Comparison of ENCODE assay signal across 1 cellular context in genomic region chr10:102408728-102409603, GRCh38.
TF ChIP-seq lines count a peak whose summit lies in the region.

No MANE protein-coding gene starts in this region.

TF ChIP-seq in HEK293, 187 proteins besides CTCF, POLR2A, EP300 and RAD21 (continued from another document):
- TF ChIP-seq ZNF449 (tag by site-specific recombination; IDR thresholded peaks at IDR 0.05) (peak; percentile 86), SP3 (tag by site-specific recombination; IDR thresholded peaks at IDR 0.05) (peak; percentile 94), KLF17 (tag by site-specific recombination; IDR thresholded peaks at IDR 0.05) (0 out of 2 replicates have a peak, but pooled peaks have one; percentile 14), ZNF777 (tag by site-specific recombination; IDR thresholded peaks at IDR 0.05; ENCODE audit: borderline replicate concordance) (peak; percentile 39; the same call in 1 of the 2 replicates), GLIS2 (tag by site-specific recombination; IDR thresholded peaks at IDR 0.05) (peak; percentile 89), ZNF791 (tag by site-specific recombination; IDR thresholded peaks at IDR 0.05) (no peak), ELK4 (IDR thresholded peaks at IDR 0.05; ENCODE audit: borderline replicate concordance, low read depth, low read length) (no peak), HOXD13 (CRISPR knock-in tag; IDR thresholded peaks at IDR 0.05; ENCODE audit: borderline replicate concordance) (no peak), SETDB1 (IDR thresholded peaks at IDR 0.05; ENCODE audit: insufficient read length, low read length) (no peak), AEBP2 (tag by site-specific recombination; IDR thresholded peaks at IDR 0.05; ENCODE audit: borderline replicate concordance) (no peak), ZNF133 (tag by site-specific recombination; IDR thresholded peaks at IDR 0.05) (no peak), PRDM10 (tag by site-specific recombination; IDR thresholded peaks at IDR 0.05) (peak; percentile 37; the same call in 1 of the 2 replicates), ZNF600 (tag by site-specific recombination; IDR thresholded peaks at IDR 0.05) (peak; percentile 93), ZFHX2 (tag by site-specific recombination; conservative IDR thresholded peaks at IDR 0.05) (peak; percentile 96), ZNF335 (tag by site-specific recombination; conservative IDR thresholded peaks at IDR 0.05) (no peak), ZFP41 (tag by site-specific recombination; IDR thresholded peaks at IDR 0.05; ENCODE audit: borderline replicate concordance) (no peak)
- TF ChIP-seq, protein P1, sequence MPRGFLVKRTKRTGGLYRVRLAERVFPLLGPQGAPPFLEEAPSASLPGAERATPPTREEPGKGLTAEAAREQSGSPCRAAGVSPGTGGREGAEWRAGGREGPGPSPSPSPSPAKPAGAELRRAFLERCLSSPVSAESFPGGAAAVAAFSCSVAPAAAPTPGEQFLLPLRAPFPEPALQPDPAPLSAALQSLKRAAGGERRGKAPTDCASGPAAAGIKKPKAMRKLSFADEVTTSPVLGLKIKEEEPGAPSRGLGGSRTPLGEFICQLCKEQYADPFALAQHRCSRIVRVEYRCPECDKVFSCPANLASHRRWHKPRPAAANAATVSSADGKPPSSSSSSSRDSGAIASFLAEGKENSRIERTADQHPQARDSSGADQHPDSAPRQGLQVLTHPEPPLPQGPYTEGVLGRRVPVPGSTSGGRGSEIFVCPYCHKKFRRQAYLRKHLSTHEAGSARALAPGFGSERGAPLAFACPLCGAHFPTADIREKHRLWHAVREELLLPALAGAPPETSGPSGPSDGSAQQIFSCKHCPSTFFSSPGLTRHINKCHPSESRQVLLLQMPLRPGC (tag by site-specific recombination; IDR thresholded peaks at IDR 0.05), result no peak
- TF ChIP-seq, protein P2, sequence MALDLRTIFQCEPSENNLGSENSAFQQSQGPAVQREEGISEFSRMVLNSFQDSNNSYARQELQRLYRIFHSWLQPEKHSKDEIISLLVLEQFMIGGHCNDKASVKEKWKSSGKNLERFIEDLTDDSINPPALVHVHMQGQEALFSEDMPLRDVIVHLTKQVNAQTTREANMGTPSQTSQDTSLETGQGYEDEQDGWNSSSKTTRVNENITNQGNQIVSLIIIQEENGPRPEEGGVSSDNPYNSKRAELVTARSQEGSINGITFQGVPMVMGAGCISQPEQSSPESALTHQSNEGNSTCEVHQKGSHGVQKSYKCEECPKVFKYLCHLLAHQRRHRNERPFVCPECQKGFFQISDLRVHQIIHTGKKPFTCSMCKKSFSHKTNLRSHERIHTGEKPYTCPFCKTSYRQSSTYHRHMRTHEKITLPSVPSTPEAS (tag by site-specific recombination; IDR thresholded peaks at IDR 0.05), result no peak
